ENCODE assay signal across 8 cellular contexts in genomic region chr14:61478971-61479473, GRCh38.
DNase-seq lines count a peak whose midpoint lies in the region; ATAC-seq and TF ChIP-seq lines count a peak whose summit lies in the region.

No MANE protein-coding gene starts in this region.

- H3K27ac Mint-ChIP-seq in activated naive CD8-positive, alpha-beta T cell = peak overlapping the region; percentile 97
- peak overlapping the region; percentile 92 for H3K27ac Mint-ChIP-seq in stimulated activated effector memory CD8-positive, alpha-beta T cell treated with anti-CD3 and anti-CD28 coated beads, Interleukin-12 subunit alpha, Interleukin-12 subunit beta, amount 100 ng/mL, for 72 hours
- no peak overlapping the region for H3K27ac Mint-ChIP-seq in endothelial cell (ENCODE audit: unreplicated experiment)

- H3K27ac ChIP-seq in heart left ventricle = peak overlapping the region in 11 of 12 donors; percentile 72 to 99 (median 90)
- no peak overlapping the region for H3K27ac ChIP-seq in brain microvascular endothelial cell

- H3K4me1 ChIP-seq in heart left ventricle = peaks cover 28 to 77% (median 56%) of the 10 kb centered on the region in 12 donors

- H3K9me3 ChIP-seq in heart left ventricle = no peaks in the 10 kb centered on the region

- no peaks in the 10 kb centered on the region for H3K27me3 ChIP-seq in heart left ventricle
- H3K27me3 ChIP-seq in brain microvascular endothelial cell (replicated peaks) = no peaks in the 10 kb centered on the region

- DNase-seq in heart left ventricle (no peak), Right ventricle myocardium inferior (ENCODE audit: missing footprints) (no peak), endothelial cell (ENCODE audit: low spot score) (no peak), brain microvascular endothelial cell (no peak)
- DNase-seq in stimulated activated effector memory CD8-positive, alpha-beta T cell treated with anti-CD3 and anti-CD28 coated beads, Interleukin-12 subunit alpha, Interleukin-12 subunit beta, amount 100 ng/mL, for 72 hours (ENCODE audit: low spot score in 2 of 2) = no peak

- no peak for TF ChIP-seq POLR2A in heart left ventricle (IDR thresholded peaks at IDR 0.05)

- no peak for TF ChIP-seq CTCF in heart left ventricle (IDR thresholded peaks at IDR 0.05)
- TF ChIP-seq CTCF in endothelial cell (IDR thresholded peaks at IDR 0.05; ENCODE audit: unreplicated experiment) = no peak
- no peak for TF ChIP-seq CTCF in brain microvascular endothelial cell (IDR thresholded peaks at IDR 0.05; ENCODE audit: low read depth, low read length, missing control alignments)

- ATAC-seq in heart left ventricle = no peak
- ATAC-seq in Right ventricle myocardium inferior = no peak
- peak; percentile 62 for ATAC-seq in HG03354 (IDR thresholded peaks at IDR 0.05; ENCODE audit: poor library complexity, severe bottlenecking, unreplicated experiment)
- peak; percentile 26 for ATAC-seq in stimulated activated effector memory CD8-positive, alpha-beta T cell treated with anti-CD3 and anti-CD28 coated beads, Interleukin-12 subunit alpha, Interleukin-12 subunit beta, amount 100 ng/mL, for 72 hours
- no peak for ATAC-seq in HG02840 (IDR thresholded peaks at IDR 0.05; ENCODE audit: low FRiP score, unreplicated experiment)

- no peaks in the 10 kb centered on the region for H3K27me3 Mint-ChIP-seq in activated naive CD8-positive, alpha-beta T cell
- peaks cover 7% of the 10 kb centered on the region for H3K27me3 Mint-ChIP-seq in endothelial cell (ENCODE audit: unreplicated experiment)

- peak overlapping the region; percentile 75 for H3K4me3 Mint-ChIP-seq in activated naive CD8-positive, alpha-beta T cell
- peak overlapping the region; percentile 74 for H3K4me3 Mint-ChIP-seq in stimulated activated effector memory CD8-positive, alpha-beta T cell treated with anti-CD3 and anti-CD28 coated beads, Interleukin-12 subunit alpha, Interleukin-12 subunit beta, amount 100 ng/mL, for 72 hours
- H3K4me3 Mint-ChIP-seq in endothelial cell (ENCODE audit: unreplicated experiment) = no peak overlapping the region

- in situ Hi-C loops in brain microvascular endothelial cell (cut with HindIII; ENCODE audit: low pct_ligation_motif_present, low sequenced_read_pairs) = no loop called here

- H3K36me3 Mint-ChIP-seq in activated naive CD8-positive, alpha-beta T cell = peaks cover 1% of the 10 kb centered on the region
- H3K36me3 Mint-ChIP-seq in stimulated activated effector memory CD8-positive, alpha-beta T cell treated with anti-CD3 and anti-CD28 coated beads, Interleukin-12 subunit alpha, Interleukin-12 subunit beta, amount 100 ng/mL, for 72 hours = peaks cover 37% of the 10 kb centered on the region
- no peaks in the 10 kb centered on the region for H3K36me3 Mint-ChIP-seq in endothelial cell (ENCODE audit: low read depth, unreplicated experiment)

- H3K4me3 ChIP-seq in heart left ventricle = no peak overlapping the region
- no peak overlapping the region for H3K4me3 ChIP-seq in brain microvascular endothelial cell (ENCODE audit: low read depth, low read length)

- H3K36me3 ChIP-seq in heart left ventricle (peaks cover 0 to 10% (median 0%) of the 10 kb centered on the region in 9 donors), brain microvascular endothelial cell (replicated peaks) (no peaks in the 10 kb centered on the region)

- WGBS in heart left ventricle, 4 donors = 44 to 55% (median 49%) methylated on average over 6 of the region's 6 CpGs

- H3K4me1 Mint-ChIP-seq in activated naive CD8-positive, alpha-beta T cell (ENCODE audit: low read depth) = peaks cover 93% of the 10 kb centered on the region
- H3K4me1 Mint-ChIP-seq in stimulated activated effector memory CD8-positive, alpha-beta T cell treated with anti-CD3 and anti-CD28 coated beads, Interleukin-12 subunit alpha, Interleukin-12 subunit beta, amount 100 ng/mL, for 72 hours = peaks cover 92% of the 10 kb centered on the region
- peaks cover 20% of the 10 kb centered on the region for H3K4me1 Mint-ChIP-seq in endothelial cell (ENCODE audit: unreplicated experiment)

- intact Hi-C loops in heart left ventricle (cut with DNase I) (loop anchor here in 9 of 10 donors (5.0 to 10.0 kb wide), 12 partner anchors 33 to 286 kb away; partner anchors contain the start of gene SNAPC1 (in 1 of the 9)), Right ventricle myocardium inferior (cut with DNase I) (loop anchor here (5.0 kb wide), 1 partner anchor 108 kb away; no protein-coding TSS in a partner anchor)

- no peaks in the 10 kb centered on the region for H3K9me3 Mint-ChIP-seq in activated naive CD8-positive, alpha-beta T cell (ENCODE audit: low read depth)
- no peaks in the 10 kb centered on the region for H3K9me3 Mint-ChIP-seq in stimulated activated effector memory CD8-positive, alpha-beta T cell treated with anti-CD3 and anti-CD28 coated beads, Interleukin-12 subunit alpha, Interleukin-12 subunit beta, amount 100 ng/mL, for 72 hours
- H3K9me3 Mint-ChIP-seq in endothelial cell (ENCODE audit: unreplicated experiment) = no peaks in the 10 kb centered on the region

Comparison
In these comparisons a context has a peak if more than half of its experiments do, and no peak if none do; other contexts are left out.
1. ATAC-seq: peak in HG03354 (single experiment) and stimulated activated effector memory CD8-positive, alpha-beta T cell treated with anti-CD3 and anti-CD28 coated beads, Interleukin-12 subunit alpha, Interleukin-12 subunit beta, amount 100 ng/mL, for 72 hours (single experiment); none in heart left ventricle (0 of 4), Right ventricle myocardium inferior (single experiment) and HG02840 (single experiment).